8 cellular contexts compared by ENCODE assay signal in genomic region chr9:6080154-6080716, GRCh38.
DNase-seq lines count a peak whose midpoint lies in the region; ATAC-seq, FAIRE-seq and TF ChIP-seq lines count a peak whose summit lies in the region.

No MANE protein-coding gene starts in this region.

- CTCF ChIA-PET in K562 (lab: Yijun Ruan, JAX; ENCODE audit: low intra/inter-chr PET ratio), result no interaction called here

- peaks cover 9 to 11% of the 10 kb centered on the region in 2 experiments; a peak in 3 of 5 replicates for H3K4me1 ChIP-seq in K562 (replicated peaks in 1 of 2; ENCODE audit: control insufficient read depth in 2 of 2, insufficient read depth in 2 of 2, low read length in 2 of 2)

- TF ChIP-seq CTCF in K562 (IDR thresholded peaks at IDR 0.05 in 2 of 3, conservative IDR thresholded peaks at IDR 0.05 in 1 of 3; ENCODE audit: insufficient read depth in 2 of 3, low read depth in 1 of 3, low read length in 3 of 3), result peak in 1 of 3 experiments; percentile 2; a peak in 1 of 6 replicates

- TF ChIP-seq POLR2A in K562 (conservative IDR thresholded peaks at IDR 0.05), result peak; percentile 55; the same call in 1 of the 2 replicates

- H4K20me1 ChIP-seq in K562 (replicated peaks; ENCODE audit: control insufficient read depth, insufficient read depth, low read length), result no peaks in the 10 kb centered on the region

- TF ChIP-seq RAD21 in K562 (CRISPR knock-in tag; conservative IDR thresholded peaks at IDR 0.05 in 1 of 2, IDR thresholded peaks at IDR 0.05 in 1 of 2), result no peak

- H3K4me2 ChIP-seq in K562 (ENCODE audit: insufficient read depth, low read length), result peak overlapping the region; percentile 83

- in situ Hi-C loops in K562 (cut with MboI), result no loop called here

- 0% methylated on average over 7 of the region's 18 CpGs for WGBS in K562 (ENCODE audit: insufficient coverage, low coverage, missing lambda C conversion rate)

- no peak for TF ChIP-seq EP300 in K562 (IDR thresholded peaks at IDR 0.05; ENCODE audit: low read length)

- peak; percentile 84 for ATAC-seq in HG02588 (IDR thresholded peaks at IDR 0.05; ENCODE audit: unreplicated experiment)
- ATAC-seq in K562, result peak; percentile 96
- peak; percentile 99 for ATAC-seq in sciatic nerve
- no peak for ATAC-seq in GM21717 (IDR thresholded peaks at IDR 0.05; ENCODE audit: unreplicated experiment)

- H3K27ac ChIP-seq in K562 (ENCODE audit: extremely low read depth, low read depth, low read length), result no peak overlapping the region

- H3K9ac ChIP-seq in K562 (ENCODE audit: insufficient read depth in 1 of 2, low read depth in 2 of 2, low read length in 2 of 2), result peak overlapping the region; percentile 30 to 69; a peak in 2 of 4 replicates

- no peaks in the 10 kb centered on the region for H3K36me3 ChIP-seq in K562 (ENCODE audit: control insufficient read depth, insufficient read depth, low read length)

- peak overlapping the region; percentile 96 for H2AFZ ChIP-seq in K562 (ENCODE audit: low read depth, low read length)

- H3K9me3 ChIP-seq in K562 (replicated peaks; ENCODE audit: control insufficient read depth, insufficient read depth, low read depth, low read length), result no peaks in the 10 kb centered on the region

- no peaks in the 10 kb centered on the region for H3K79me2 ChIP-seq in K562 (ENCODE audit: control insufficient read depth, insufficient read depth, low read length)

- FAIRE-seq in K562 (lab: Jason Lieb, UNC), result peak; percentile 70

- intact Hi-C loops in K562 (cut with micrococcal nuclease) (no loop called here), sciatic nerve (cut with DNase I) (no loop called here)

- no peaks in the 10 kb centered on the region; a peak in 1 of 5 replicates for H3K27me3 ChIP-seq in K562 (ENCODE audit: control insufficient read depth in 2 of 2, insufficient read depth in 2 of 2, low read length in 2 of 2)

- no peaks in the 10 kb centered on the region for H3K9me1 ChIP-seq in K562 (ENCODE audit: control insufficient read depth, insufficient read depth, low read length)

- H3K4me3 ChIP-seq in K562, result peak overlapping the region; percentile 35

- BruUV-seq in K562 (replicated peaks; lab: Mats Ljungman, UMichigan), result no TSS peak

- POLR2A ChIA-PET in K562 (lab: Yijun Ruan, JAX), result interaction anchor here (0.6 to 0.9 kb wide), 2 partner anchors 10 to 294 kb away, joined by 3 to 5 read pairs; no protein-coding TSS in a partner anchor

- DNase-seq in ELR (ENCODE audit: low read depth), result peak; percentile 90
- DNase-seq in NCI-H146 treated with DMSO at 0.1 percent for 48 hours (lab: John Stamatoyannopoulos, UW; ENCODE audit: unreplicated experiment), result peak; percentile 94
- peak; percentile 38 for DNase-seq in T-helper 22 cell (ENCODE audit: low read depth)
- DNase-seq in K562 (ENCODE audit: extremely low read depth in 1 of 4, low spot score in 3 of 4), result peak; percentile 70 to 88 (median 78)
- DNase-seq in hypothalamus (lab: John Stamatoyannopoulos, UW), result peak in 49 of 51 donors; percentile 2 to 92 (median 53)
- DNase-seq in sciatic nerve (ENCODE audit: low spot score), result peak; percentile 92

TF ChIP-seq in K562, 482 proteins besides CTCF, POLR2A, EP300 and RAD21 (continues in another document):
- TF ChIP-seq REST (CRISPR knock-in tag; IDR thresholded peaks at IDR 0.05; ENCODE audit: low read depth), result no peak
- no peak for TF ChIP-seq STAT6 (CRISPR knock-in tag; IDR thresholded peaks at IDR 0.05)
- TF ChIP-seq UBTF (IDR thresholded peaks at IDR 0.05; ENCODE audit: borderline replicate concordance in 1 of 2, low read depth in 2 of 2, low read length in 2 of 2), result no peak
- no peak for TF ChIP-seq NFE2L1 (tag; IDR thresholded peaks at IDR 0.05; ENCODE audit: borderline replicate concordance, low read depth)
- no peak for TF ChIP-seq ZBTB12 (CRISPR knock-in tag; IDR thresholded peaks at IDR 0.05)
- no peak for TF ChIP-seq ZNF224 (CRISPR knock-in tag; IDR thresholded peaks at IDR 0.05)

Comparison
In these comparisons a context has a peak if more than half of its experiments do, and no peak if none do; other contexts are left out.
1. DNase-seq: peak in every context shown above with its lines; median percentile 94 in NCI-H146 treated with DMSO at 0.1 percent for 48 hours; 92 in sciatic nerve; 90 in ELR; 78 in K562; 53 in hypothalamus; 38 in T-helper 22 cell.